ENCODE assay signal across 10 cellular contexts in genomic region chr15:67884009-67884408, GRCh38. TPM values are rescaled to one million over a fixed set of nuclear protein-coding genes. Genes with fewer than 3 reads are reported as not detected.
DNase-seq lines count a peak whose midpoint lies in the region; ATAC-seq, FAIRE-seq and TF ChIP-seq lines count a peak whose summit lies in the region.
"Had no signal": no experiment of that assay in that cellular context is flagged by ENCODE, and none has a peak within 500 bp of the region (broad histone marks: within the 10 kb centered on the region; RNA-seq: fewer than 3 reads in every experiment).

No MANE protein-coding gene starts in this region.

- H3K9me3 ChIP-seq in kidney (ENCODE audit: control insufficient read depth in 1 of 2, low read length in 2 of 2) (no peaks in the 10 kb centered on the region), subcutaneous abdominal adipose tissue (ENCODE audit: control insufficient read depth in 5 of 5, low read length in 5 of 5) (no peaks in the 10 kb centered on the region)

- H3K36me3 ChIP-seq in kidney (ENCODE audit: control insufficient read depth in 1 of 2, insufficient read depth in 2 of 2, low read length in 2 of 2) (no peaks in the 10 kb centered on the region), subcutaneous abdominal adipose tissue (ENCODE audit: control insufficient read depth in 5 of 5, insufficient read depth in 5 of 5, low read length in 5 of 5) (no peaks in the 10 kb centered on the region)

- H3K4me3 Mint-ChIP-seq in activated CD4-positive, alpha-beta T cell treated with anti-CD3 and anti-CD28 coated beads, Interleukin-2, amount 10 ng/mL, durations not matched to agents 24 days and 14 days: peak overlapping the region; percentile 78
- peak overlapping the region; percentile 46 for H3K4me3 Mint-ChIP-seq in activated T-helper 17 cell treated with anti-CD3 and anti-CD28 coated beads, Interleukin-2, amount 50 U/mL, for 72 hours

- H3K27ac ChIP-seq in kidney (ENCODE audit: low read depth in 2 of 2, low read length in 2 of 2) (no peak overlapping the region), subcutaneous abdominal adipose tissue (ENCODE audit: low read depth, low read length) (peak overlapping the region; percentile 46)

- H3K27ac Mint-ChIP-seq in activated CD4-positive, alpha-beta T cell treated with anti-CD3 and anti-CD28 coated beads, Interleukin-2, amount 10 ng/mL, durations not matched to agents 24 days and 14 days: no peak overlapping the region
- no peak overlapping the region for H3K27ac Mint-ChIP-seq in activated T-helper 17 cell treated with anti-CD3 and anti-CD28 coated beads, Interleukin-2, amount 50 U/mL, for 72 hours

- no peak for DNase-seq in activated CD4-positive, alpha-beta T cell treated with anti-CD3 and anti-CD28 coated beads, Interleukin-2, amount 10 ng/mL, durations not matched to agents 24 days and 14 days
- no peak for DNase-seq in activated CD4-positive, alpha-beta T cell treated with anti-CD3 and anti-CD28 coated beads for 4 hours
- no peak for DNase-seq in kidney
- no peak for DNase-seq in NCI-H1694 (lab: John Stamatoyannopoulos, UW)
- DNase-seq in GDM1 (lab: John Stamatoyannopoulos, UW): no peak
- DNase-seq in KBM-7: no peak
- DNase-seq: cortex of kidney had no signal

- peaks cover 26% of the 10 kb centered on the region for H3K27me3 Mint-ChIP-seq in activated CD4-positive, alpha-beta T cell treated with anti-CD3 and anti-CD28 coated beads, Interleukin-2, amount 10 ng/mL, durations not matched to agents 24 days and 14 days
- H3K27me3 Mint-ChIP-seq in activated T-helper 17 cell treated with anti-CD3 and anti-CD28 coated beads, Interleukin-2, amount 50 U/mL, for 72 hours: peaks cover 21% of the 10 kb centered on the region

- no peaks in the 10 kb centered on the region for H3K9me3 Mint-ChIP-seq in activated CD4-positive, alpha-beta T cell treated with anti-CD3 and anti-CD28 coated beads, Interleukin-2, amount 10 ng/mL, durations not matched to agents 24 days and 14 days
- no peaks in the 10 kb centered on the region for H3K9me3 Mint-ChIP-seq in activated T-helper 17 cell treated with anti-CD3 and anti-CD28 coated beads, Interleukin-2, amount 50 U/mL, for 72 hours

- peaks cover 5% of the 10 kb centered on the region in 2 donors for H3K4me1 ChIP-seq in kidney (ENCODE audit: control insufficient read depth in 1 of 2, insufficient read depth in 1 of 2, low read depth in 1 of 2, low read length in 2 of 2)
- peaks cover 4 to 32% (median 20%) of the 10 kb centered on the region in 5 donors for H3K4me1 ChIP-seq in subcutaneous abdominal adipose tissue (ENCODE audit: control insufficient read depth in 5 of 5, insufficient read depth in 5 of 5, low read length in 5 of 5)

- H3K9ac ChIP-seq in kidney (ENCODE audit: low read length in 2 of 2): peak overlapping the region in 1 of 2 donors; percentile 44
- peak overlapping the region in 1 of 5 donors; percentile 37 for H3K9ac ChIP-seq in subcutaneous abdominal adipose tissue (ENCODE audit: low read length in 5 of 5)

- intact Hi-C loops in activated CD4-positive, alpha-beta T cell treated with anti-CD3 and anti-CD28 coated beads, Interleukin-2, amount 10 ng/mL, durations not matched to agents 24 days and 14 days (cut with micrococcal nuclease): no loop called here
- intact Hi-C loops in kidney (cut with DNase I): no loop called here

- H3K4me1 Mint-ChIP-seq in activated CD4-positive, alpha-beta T cell treated with anti-CD3 and anti-CD28 coated beads, Interleukin-2, amount 10 ng/mL, durations not matched to agents 24 days and 14 days: peaks cover 9% of the 10 kb centered on the region
- H3K4me1 Mint-ChIP-seq in activated T-helper 17 cell treated with anti-CD3 and anti-CD28 coated beads, Interleukin-2, amount 50 U/mL, for 72 hours: no peaks in the 10 kb centered on the region

- H3K27me3 ChIP-seq in subcutaneous abdominal adipose tissue (ENCODE audit: control insufficient read depth in 5 of 5, insufficient read depth in 4 of 5, low read length in 5 of 5): no peaks in the 10 kb centered on the region

- TF ChIP-seq CTCF in kidney (IDR thresholded peaks at IDR 0.05; ENCODE audit: borderline replicate concordance, extremely low read depth, insufficient read depth): no peak

- ATAC-seq in activated T-helper 17 cell treated with anti-CD3 and anti-CD28 coated beads, Interleukin-2, amount 50 U/mL, for 72 hours (replicated peaks): no peak

- FAIRE-seq in kidney (lab: Jason Lieb, UNC): no peak

- in situ Hi-C loops in KBM-7 (cut with MboI; ENCODE audit: low pct_unique_long_range_greater_than_20kb, low sequenced_read_pairs): no loop called here

- H3K36me3 Mint-ChIP-seq in activated CD4-positive, alpha-beta T cell treated with anti-CD3 and anti-CD28 coated beads, Interleukin-2, amount 10 ng/mL, durations not matched to agents 24 days and 14 days (ENCODE audit: low read depth): no peaks in the 10 kb centered on the region
- H3K36me3 Mint-ChIP-seq in activated T-helper 17 cell treated with anti-CD3 and anti-CD28 coated beads, Interleukin-2, amount 50 U/mL, for 72 hours (ENCODE audit: low read depth): no peaks in the 10 kb centered on the region

- H3K4me3 ChIP-seq in kidney (ENCODE audit: low read length in 2 of 2): peak overlapping the region; percentile 39 to 57
- H3K4me3 ChIP-seq in subcutaneous abdominal adipose tissue (ENCODE audit: low read depth in 1 of 5, low read length in 5 of 5): peak overlapping the region; percentile 42 to 74 (median 72)

RNA-seq across cellular contexts. Expression of gene RNU6-1, which starts 44.2 kb away (rescaled TPM):
- not detected in 2 replicates for total RNA-seq in activated CD4-positive, alpha-beta T cell treated with anti-CD3 and anti-CD28 coated beads, Interleukin-2, amount 10 ng/mL, durations not matched to agents 24 days and 14 days
- total RNA-seq in activated T-helper 17 cell treated with anti-CD3 and anti-CD28 coated beads, Interleukin-2, amount 50 U/mL, for 72 hours: not detected
- not detected for total RNA-seq in kidney
- polyA plus RNA-seq in kidney (ENCODE audit: insufficient read depth, low read depth, low replicate concordance): not detected
- polyA plus RNA-seq: AG04450 had no signal

RNA-seq across cellular contexts. Expression of gene SKOR1, which starts 58.7 kb away (rescaled TPM):
- total RNA-seq in activated CD4-positive, alpha-beta T cell treated with anti-CD3 and anti-CD28 coated beads, Interleukin-2, amount 10 ng/mL, durations not matched to agents 24 days and 14 days: 0.09 and 0.14 TPM in 2 replicates
- total RNA-seq in activated T-helper 17 cell treated with anti-CD3 and anti-CD28 coated beads, Interleukin-2, amount 50 U/mL, for 72 hours: under 1 TPM; 0.08 to 0.13 TPM
- 0.57 TPM for total RNA-seq in kidney
- polyA plus RNA-seq in kidney (ENCODE audit: insufficient read depth, low read depth, low replicate concordance): 0.22 TPM
